In genomic region chr5:143004361-143004802, GRCh38 we compare ENCODE assay signal across 12 cellular contexts.
DNase-seq lines count a peak whose midpoint lies in the region; ATAC-seq and TF ChIP-seq lines count a peak whose summit lies in the region.
"Had no signal": no experiment of that assay in that cellular context is flagged by ENCODE, and none has a peak within 500 bp of the region (broad histone marks: within the 10 kb centered on the region; RNA-seq: fewer than 3 reads in every experiment).

No MANE protein-coding gene starts in this region.

- no peaks in the 10 kb centered on the region for H3K4me1 ChIP-seq in prostate gland (replicated peaks)
- H3K4me1 ChIP-seq: SJCRH30 had no signal

- no peak overlapping the region for H3K4me3 ChIP-seq in prostate gland
- H3K4me3 ChIP-seq: SJCRH30 had no signal

- no peak for DNase-seq in activated T-cell treated with anti-CD3 and anti-CD28 coated beads, Interleukin-2, amount 50 U/mL, for 24 hours
- DNase-seq in activated T-cell treated with anti-CD3 and anti-CD28 coated beads, Interleukin-2, amount 50 U/mL, for 48 hours, result no peak
- DNase-seq in activated CD4-positive, alpha-beta memory T cell treated with anti-CD3 and anti-CD28 coated beads, Interleukin-2, amount 10 ng/mL, durations not matched to agents 7 days and 5 days, result no peak
- DNase-seq in renal cortical epithelial cell (ENCODE audit: low read depth) (peak; percentile 89), NCI-H146 treated with DMSO at 0.1 percent for 48 hours (lab: John Stamatoyannopoulos, UW; ENCODE audit: unreplicated experiment) (no peak), osteocyte (ENCODE audit: extremely low spot score, unreplicated experiment) (no peak), prostate gland (ENCODE audit: low spot score) (no peak)
- DNase-seq: activated T-cell treated with anti-CD3 and anti-CD28 coated beads for 4 hours, left ventricle myocardium superior, NCI-H1417 treated with DMSO at 0.1 percent for 48 hours, SJCRH30 had no signal

- TF ChIP-seq CTCF in osteocyte (IDR thresholded peaks at IDR 0.05) (no peak), prostate gland (IDR thresholded peaks at IDR 0.05) (no peak)

- no peaks in the 10 kb centered on the region for H3K27me3 Mint-ChIP-seq in activated T-cell treated with anti-CD3 and anti-CD28 coated beads, Interleukin-2, amount 50 U/mL, for 24 hours
- H3K27me3 Mint-ChIP-seq in activated CD4-positive, alpha-beta memory T cell treated with anti-CD3 and anti-CD28 coated beads, Interleukin-2, amount 10 ng/mL, durations not matched to agents 7 days and 5 days, result no peaks in the 10 kb centered on the region
- H3K27me3 Mint-ChIP-seq in osteocyte (ENCODE audit: unreplicated experiment), result no peaks in the 10 kb centered on the region

- peak overlapping the region; percentile 35 for H3K27ac Mint-ChIP-seq in activated T-cell treated with anti-CD3 and anti-CD28 coated beads, Interleukin-2, amount 50 U/mL, for 24 hours
- peak overlapping the region; percentile 45 for H3K27ac Mint-ChIP-seq in activated CD4-positive, alpha-beta memory T cell treated with anti-CD3 and anti-CD28 coated beads, Interleukin-2, amount 10 ng/mL, durations not matched to agents 7 days and 5 days
- no peak overlapping the region for H3K27ac Mint-ChIP-seq in osteocyte (ENCODE audit: unreplicated experiment)

- WGBS in prostate gland, result 62% methylated on average over 3 of the region's 3 CpGs

- no peak for TF ChIP-seq POLR2A in prostate gland (IDR thresholded peaks at IDR 0.05)

- POLR2A ChIA-PET in activated CD4-positive, alpha-beta memory T cell treated with anti-CD3 and anti-CD28 coated beads, Interleukin-2, amount 10 ng/mL, durations not matched to agents 7 days and 5 days (lab: Charles Lee), result interaction anchor here (2.5 to 4.7 kb wide), 2 partner anchors 400 to 824 kb away, joined by 16 to 80 read pairs; partner anchors contain the start of gene NR3C1

- H3K36me3 ChIP-seq in prostate gland, result no peaks in the 10 kb centered on the region
- H3K36me3 ChIP-seq: SJCRH30 had no signal

- peaks cover 3% of the 10 kb centered on the region for H3K9me3 Mint-ChIP-seq in activated T-cell treated with anti-CD3 and anti-CD28 coated beads, Interleukin-2, amount 50 U/mL, for 24 hours
- no peaks in the 10 kb centered on the region for H3K9me3 Mint-ChIP-seq in activated CD4-positive, alpha-beta memory T cell treated with anti-CD3 and anti-CD28 coated beads, Interleukin-2, amount 10 ng/mL, durations not matched to agents 7 days and 5 days
- H3K9me3 Mint-ChIP-seq in osteocyte (ENCODE audit: unreplicated experiment), result no peaks in the 10 kb centered on the region

- H3K36me3 Mint-ChIP-seq in activated T-cell treated with anti-CD3 and anti-CD28 coated beads, Interleukin-2, amount 50 U/mL, for 24 hours (ENCODE audit: low read depth), result peaks cover 10% of the 10 kb centered on the region
- peaks cover 34% of the 10 kb centered on the region for H3K36me3 Mint-ChIP-seq in activated CD4-positive, alpha-beta memory T cell treated with anti-CD3 and anti-CD28 coated beads, Interleukin-2, amount 10 ng/mL, durations not matched to agents 7 days and 5 days (ENCODE audit: low read depth)
- H3K36me3 Mint-ChIP-seq in osteocyte (ENCODE audit: unreplicated experiment), result no peaks in the 10 kb centered on the region

- no peak overlapping the region for H3K4me3 Mint-ChIP-seq in activated T-cell treated with anti-CD3 and anti-CD28 coated beads, Interleukin-2, amount 50 U/mL, for 24 hours
- no peak overlapping the region for H3K4me3 Mint-ChIP-seq in activated CD4-positive, alpha-beta memory T cell treated with anti-CD3 and anti-CD28 coated beads, Interleukin-2, amount 10 ng/mL, durations not matched to agents 7 days and 5 days
- no peak overlapping the region for H3K4me3 Mint-ChIP-seq in osteocyte (ENCODE audit: unreplicated experiment)

- H3K4me1 Mint-ChIP-seq in activated T-cell treated with anti-CD3 and anti-CD28 coated beads, Interleukin-2, amount 50 U/mL, for 24 hours (ENCODE audit: low read depth), result peaks cover 87% of the 10 kb centered on the region
- peaks cover 86% of the 10 kb centered on the region for H3K4me1 Mint-ChIP-seq in activated CD4-positive, alpha-beta memory T cell treated with anti-CD3 and anti-CD28 coated beads, Interleukin-2, amount 10 ng/mL, durations not matched to agents 7 days and 5 days
- peaks cover 35% of the 10 kb centered on the region for H3K4me1 Mint-ChIP-seq in osteocyte (ENCODE audit: unreplicated experiment)

- H3K9me3 ChIP-seq in prostate gland, result no peaks in the 10 kb centered on the region
- H3K9me3 ChIP-seq: SJCRH30 had no signal

- H3K27me3 ChIP-seq in prostate gland (replicated peaks; ENCODE audit: insufficient read depth), result no peaks in the 10 kb centered on the region
- H3K27me3 ChIP-seq: SJCRH30 had no signal

- intact Hi-C loops in prostate gland (cut with DNase I), result no loop called here

- no peak overlapping the region for H3K27ac ChIP-seq in prostate gland
- H3K27ac ChIP-seq: SJCRH30 had no signal

- CTCF ChIA-PET in activated CD4-positive, alpha-beta memory T cell treated with anti-CD3 and anti-CD28 coated beads, Interleukin-2, amount 10 ng/mL, durations not matched to agents 7 days and 5 days (lab: Charles Lee), result interaction anchor here (1.6 to 3.5 kb wide), 5 partner anchors 256 to 1169 kb away, joined by 3 to 57 read pairs (median 7); partner anchors contain the start of gene NR3C1

- ATAC-seq in HG02852 (IDR thresholded peaks at IDR 0.05; ENCODE audit: unreplicated experiment), result peak; percentile 40
- ATAC-seq: left ventricle myocardium superior had no signal
